ENCODE assay signal across 1 cellular context in the genomic region with DNA sequence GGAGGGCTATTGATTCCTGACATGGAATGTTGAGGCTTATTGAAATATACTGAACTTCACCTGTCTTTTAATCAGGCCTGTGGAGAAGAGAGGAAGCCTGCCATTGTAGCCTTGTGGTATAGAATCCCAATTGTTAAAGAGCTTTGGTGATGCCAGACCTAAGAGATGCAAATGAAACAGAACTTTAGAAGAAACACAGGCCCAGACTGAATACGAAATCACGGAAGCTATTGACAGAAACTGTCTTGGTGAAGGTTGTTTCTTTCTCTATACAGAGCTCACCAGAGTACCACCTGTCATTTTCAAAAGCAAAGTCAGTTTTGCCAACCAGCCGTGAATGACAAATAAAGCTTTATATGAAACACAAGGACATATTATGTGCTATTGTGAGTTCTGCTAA.
TF ChIP-seq lines count a peak whose summit lies in the region.

No MANE protein-coding gene starts in this region.

TF ChIP-seq in WTC11, 78 proteins besides CTCF, POLR2A, EP300 and RAD21 (continued from another document):
- TF ChIP-seq, protein P1, sequence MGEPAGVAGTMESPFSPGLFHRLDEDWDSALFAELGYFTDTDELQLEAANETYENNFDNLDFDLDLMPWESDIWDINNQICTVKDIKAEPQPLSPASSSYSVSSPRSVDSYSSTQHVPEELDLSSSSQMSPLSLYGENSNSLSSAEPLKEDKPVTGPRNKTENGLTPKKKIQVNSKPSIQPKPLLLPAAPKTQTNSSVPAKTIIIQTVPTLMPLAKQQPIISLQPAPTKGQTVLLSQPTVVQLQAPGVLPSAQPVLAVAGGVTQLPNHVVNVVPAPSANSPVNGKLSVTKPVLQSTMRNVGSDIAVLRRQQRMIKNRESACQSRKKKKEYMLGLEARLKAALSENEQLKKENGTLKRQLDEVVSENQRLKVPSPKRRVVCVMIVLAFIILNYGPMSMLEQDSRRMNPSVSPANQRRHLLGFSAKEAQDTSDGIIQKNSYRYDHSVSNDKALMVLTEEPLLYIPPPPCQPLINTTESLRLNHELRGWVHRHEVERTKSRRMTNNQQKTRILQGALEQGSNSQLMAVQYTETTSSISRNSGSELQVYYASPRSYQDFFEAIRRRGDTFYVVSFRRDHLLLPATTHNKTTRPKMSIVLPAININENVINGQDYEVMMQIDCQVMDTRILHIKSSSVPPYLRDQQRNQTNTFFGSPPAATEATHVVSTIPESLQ (CRISPR knock-in tag; IDR thresholded peaks at IDR 0.05): no peak
- TF ChIP-seq ESRRA (CRISPR knock-in tag; IDR thresholded peaks at IDR 0.05; ENCODE audit: borderline replicate concordance): no peak
- no peak for TF ChIP-seq KAT7 (CRISPR knock-in tag; IDR thresholded peaks at IDR 0.05; ENCODE audit: borderline replicate concordance)
- no peak for TF ChIP-seq GRHL2 (CRISPR knock-in tag; IDR thresholded peaks at IDR 0.05; ENCODE audit: insufficient replicate concordance, severe bottlenecking)
- TF ChIP-seq EMX1 (CRISPR knock-in tag; IDR thresholded peaks at IDR 0.05): no peak
- TF ChIP-seq CREM (CRISPR knock-in tag; IDR thresholded peaks at IDR 0.05): no peak
- no peak for TF ChIP-seq NR1H2 (CRISPR knock-in tag; IDR thresholded peaks at IDR 0.05)
- TF ChIP-seq ZNF423 (CRISPR knock-in tag; IDR thresholded peaks at IDR 0.05): no peak
- no peak for TF ChIP-seq FOXP1 (CRISPR knock-in tag; IDR thresholded peaks at IDR 0.05; ENCODE audit: borderline replicate concordance)
- no peak for TF ChIP-seq JUN (CRISPR knock-in tag; IDR thresholded peaks at IDR 0.05)
